Comparison of ENCODE assay signal across 23 cellular contexts in genomic region chr20:6691541-6691940, GRCh38.
DNase-seq lines count a peak whose midpoint lies in the region; ATAC-seq, FAIRE-seq and TF ChIP-seq lines count a peak whose summit lies in the region.
"Had no signal": no experiment of that assay in that cellular context is flagged by ENCODE, and none has a peak within 500 bp of the region (broad histone marks: within the 10 kb centered on the region; RNA-seq: fewer than 3 reads in every experiment).

No MANE protein-coding gene starts in this region.

- POLR2A ChIA-PET in HepG2 (lab: Yijun Ruan, JAX) = no interaction called here

- H3K27me3 ChIP-seq in HepG2 (ENCODE audit: control insufficient read depth in 1 of 2, insufficient read depth in 2 of 2, low read length in 2 of 2) = no peaks in the 10 kb centered on the region
- no peaks in the 10 kb centered on the region for H3K27me3 ChIP-seq in right lobe of liver
- H3K27me3 ChIP-seq in esophagus muscularis mucosa = no peaks in the 10 kb centered on the region
- no peaks in the 10 kb centered on the region for H3K27me3 ChIP-seq in mucosa of rectum (ENCODE audit: control insufficient read depth in 2 of 2, insufficient read depth in 2 of 2, low read length in 2 of 2)
- H3K27me3 ChIP-seq in breast epithelium = no peaks in the 10 kb centered on the region
- H3K27me3 ChIP-seq: BLaER1 had no signal

- in situ Hi-C loops in HepG2 (cut with HindIII; ENCODE audit: extremely low pct_ligation_motif_present, low pct_unique_long_range_greater_than_20kb) = no loop called here

- DNase-seq in HepG2 (ENCODE audit: low spot score) (no peak), right lobe of liver (no peak), esophagus muscularis mucosa (ENCODE audit: extremely low spot score) (peak; percentile 64), type B pancreatic cell (ENCODE audit: extremely low spot score, unreplicated experiment) (no peak), NCI-H2081 treated with DMSO at 0.1 percent for 48 hours (lab: John Stamatoyannopoulos, UW) (no peak), breast epithelium (ENCODE audit: low spot score in 2 of 2) (no peak), NCI-H2171 treated with DMSO at 0.1 percent for 48 hours (lab: John Stamatoyannopoulos, UW) (no peak)
- DNase-seq: CD4-positive, alpha-beta memory T cell; DMS 273 treated with DMSO at 0.1 percent for 48 hours; DMS53; DND-41; EL; HCEC 1CT had no signal

- H3K36me3 Mint-ChIP-seq in type B pancreatic cell = no peaks in the 10 kb centered on the region
- H3K36me3 Mint-ChIP-seq: CD14-positive monocyte; CD4-positive, alpha-beta memory T cell; IgD-negative memory B cell had no signal

- TF ChIP-seq EP300 in HepG2 (IDR thresholded peaks at IDR 0.05; ENCODE audit: low read depth in 2 of 2, low read length in 2 of 2) (no peak), HepG2 (CRISPR knock-in tag; IDR thresholded peaks at IDR 0.05; ENCODE audit: borderline replicate concordance) (no peak), esophagus muscularis mucosa (IDR thresholded peaks at IDR 0.05) (no peak)

- CTCF ChIA-PET in HepG2 (lab: Yijun Ruan, JAX; ENCODE audit: low intra/inter-chr PET ratio, low total read pairs) = no interaction called here

- no TSS peak for BruUV-seq in HepG2 (replicated peaks; lab: Mats Ljungman, UMichigan)

- TF ChIP-seq CTCF in HepG2 (CRISPR knock-in tag; IDR thresholded peaks at IDR 0.05) (no peak), right lobe of liver (IDR thresholded peaks at IDR 0.05) (no peak), esophagus muscularis mucosa (IDR thresholded peaks at IDR 0.05) (no peak), type B pancreatic cell (conservative IDR thresholded peaks at IDR 0.05) (no peak), breast epithelium (IDR thresholded peaks at IDR 0.05) (no peak)

- H3K9ac ChIP-seq in HepG2 (ENCODE audit: insufficient read depth, low read depth, low read length) = no peak overlapping the region
- H3K9ac ChIP-seq in mucosa of rectum (ENCODE audit: low read depth in 1 of 2, low read length in 2 of 2) = no peak overlapping the region
- H3K9ac ChIP-seq: BLaER1 had no signal

- H3K4me3 ChIP-seq in HepG2 (replicated peaks in 1 of 3; ENCODE audit: insufficient read depth in 1 of 3, low read depth in 2 of 3, low read length in 3 of 3) = no peak overlapping the region
- no peak overlapping the region for H3K4me3 ChIP-seq in right lobe of liver
- H3K4me3 ChIP-seq in esophagus muscularis mucosa = no peak overlapping the region
- peak overlapping the region; percentile 13 to 17 for H3K4me3 ChIP-seq in mucosa of rectum (ENCODE audit: low read length in 2 of 2)
- H3K4me3 ChIP-seq in breast epithelium = no peak overlapping the region
- H3K4me3 ChIP-seq: A549, BLaER1, GM12878 had no signal

- no peak overlapping the region for H3K27ac ChIP-seq in HepG2 (ENCODE audit: extremely low read length, insufficient read depth, low read length)
- no peak overlapping the region for H3K27ac ChIP-seq in right lobe of liver
- H3K27ac ChIP-seq in esophagus muscularis mucosa (replicated peaks in 1 of 4) = no peak overlapping the region
- H3K27ac ChIP-seq in mucosa of rectum (ENCODE audit: low read depth in 2 of 2, low read length in 2 of 2) = peak overlapping the region; percentile 80 to 81
- no peak overlapping the region for H3K27ac ChIP-seq in breast epithelium
- H3K27ac ChIP-seq: 22Rv1, A549, BLaER1 had no signal

- peaks cover 35% of the 10 kb centered on the region for H3K4me1 ChIP-seq in HepG2 (ENCODE audit: insufficient read depth, low read length)
- no peaks in the 10 kb centered on the region for H3K4me1 ChIP-seq in right lobe of liver
- peaks cover 0 to 8% (median 4%) of the 10 kb centered on the region in 4 donors for H3K4me1 ChIP-seq in esophagus muscularis mucosa
- H3K4me1 ChIP-seq in mucosa of rectum (ENCODE audit: control insufficient read depth in 2 of 2, insufficient read depth in 2 of 2, low read length in 2 of 2) = peaks cover 23 to 25% of the 10 kb centered on the region in 2 donors
- no peaks in the 10 kb centered on the region for H3K4me1 ChIP-seq in breast epithelium
- H3K4me1 ChIP-seq: A549 had no signal

- peak overlapping the region; percentile 81 for H3K27ac Mint-ChIP-seq in type B pancreatic cell
- H3K27ac Mint-ChIP-seq: CD14-positive monocyte, IgD-negative memory B cell had no signal

- H3K36me3 ChIP-seq in HepG2 (replicated peaks in 1 of 2; ENCODE audit: control insufficient read depth in 1 of 2, insufficient read depth in 2 of 2, low read length in 2 of 2) (no peaks in the 10 kb centered on the region), right lobe of liver (no peaks in the 10 kb centered on the region), esophagus muscularis mucosa (no peaks in the 10 kb centered on the region), mucosa of rectum (ENCODE audit: control insufficient read depth in 2 of 2, insufficient read depth in 2 of 2, low read length in 2 of 2) (no peaks in the 10 kb centered on the region), breast epithelium (no peaks in the 10 kb centered on the region)
- H3K36me3 ChIP-seq: BLaER1 had no signal

- no peak for FAIRE-seq in HepG2 (lab: Jason Lieb, UNC)
- FAIRE-seq: A549, GM12878, GM19239, H54, HTR-8/SVneo had no signal

- no peak overlapping the region for H2AFZ ChIP-seq in HepG2 (ENCODE audit: low read length)

- TF ChIP-seq POLR2A in HepG2 (IDR thresholded peaks at IDR 0.05; ENCODE audit: insufficient read depth in 1 of 2, low read depth in 2 of 2, low read length in 2 of 2) = no peak
- no peak for TF ChIP-seq POLR2A in right lobe of liver (IDR thresholded peaks at IDR 0.05)
- TF ChIP-seq POLR2A in esophagus muscularis mucosa (IDR thresholded peaks at IDR 0.05; ENCODE audit: low read depth) = no peak
- TF ChIP-seq POLR2A in breast epithelium (IDR thresholded peaks at IDR 0.05) = no peak

- WGBS in HepG2 (ENCODE audit: low lambda C conversion rate) = 35% methylated on average over 3 of the region's 3 CpGs
- WGBS in right lobe of liver (ENCODE audit: insufficient coverage, low coverage, low lambda C conversion rate, missing lambda C conversion rate) = 100% methylated on average over 2 of the region's 3 CpGs
- 92% methylated on average over 3 of the region's 3 CpGs for WGBS in esophagus muscularis mucosa

- peaks cover 36% of the 10 kb centered on the region for H3K4me1 Mint-ChIP-seq in type B pancreatic cell (ENCODE audit: unreplicated experiment)
- H3K4me1 Mint-ChIP-seq: CD4-positive, alpha-beta memory T cell; IgD-negative memory B cell had no signal

- H3K27me3 Mint-ChIP-seq in type B pancreatic cell = no peaks in the 10 kb centered on the region
- H3K27me3 Mint-ChIP-seq: CD4-positive, alpha-beta memory T cell; IgD-negative memory B cell had no signal

- H3K4me3 Mint-ChIP-seq in type B pancreatic cell = no peak overlapping the region
- H3K4me3 Mint-ChIP-seq: CD14-positive monocyte; CD4-positive, alpha-beta memory T cell; IgD-negative memory B cell had no signal

- no peaks in the 10 kb centered on the region for H3K79me2 ChIP-seq in HepG2 (ENCODE audit: insufficient read depth, low read length)

- H3K4me2 ChIP-seq in HepG2 (ENCODE audit: low read depth, low read length) = peak overlapping the region; percentile 37; the same call in 1 of the 2 replicates
- H3K4me2 ChIP-seq: A549 had no signal

- H4K20me1 ChIP-seq in HepG2 (ENCODE audit: insufficient read depth, low read length) = no peaks in the 10 kb centered on the region
- H4K20me1 ChIP-seq: BLaER1 had no signal

- peak; percentile 11; the same call in 2 of the 3 replicates for ATAC-seq in HepG2
- ATAC-seq in right lobe of liver = no peak
- ATAC-seq: A549, GM12878 had no signal

- H3K9me3 Mint-ChIP-seq in type B pancreatic cell = no peaks in the 10 kb centered on the region

- intact Hi-C loops in HepG2 (cut with micrococcal nuclease; ENCODE audit: unreplicated experiment) = no loop called here
- intact Hi-C loops in right lobe of liver (cut with DNase I) = no loop called here
- intact Hi-C loops in esophagus muscularis mucosa (cut with DNase I) = no loop called here
- intact Hi-C loops in breast epithelium (cut with DNase I; ENCODE audit: low total_unique reads) = no loop called here

- H3K9me3 ChIP-seq in HepG2 (ENCODE audit: low read length) (no peaks in the 10 kb centered on the region), right lobe of liver (no peaks in the 10 kb centered on the region), esophagus muscularis mucosa (no peaks in the 10 kb centered on the region), mucosa of rectum (ENCODE audit: control insufficient read depth in 2 of 2, low read length in 2 of 2) (no peaks in the 10 kb centered on the region), breast epithelium (no peaks in the 10 kb centered on the region)
- H3K9me3 ChIP-seq: A549 had no signal

- TF ChIP-seq RAD21 in HepG2 (CRISPR knock-in tag; IDR thresholded peaks at IDR 0.05) = no peak

TF ChIP-seq in HepG2, 621 proteins besides CTCF, POLR2A, EP300 and RAD21:
- TF ChIP-seq MXD4 (CRISPR knock-in tag; IDR thresholded peaks at IDR 0.05) = no peak
- 0 out of 2 replicates have a peak, but pooled peaks have one; percentile 34 for TF ChIP-seq KLF12 (CRISPR knock-in tag; IDR thresholded peaks at IDR 0.05; ENCODE audit: borderline replicate concordance)
- TF ChIP-seq HNF4A (CRISPR knock-in tag; IDR thresholded peaks at IDR 0.05) = peak; percentile 65
- peak; percentile 7 for TF ChIP-seq TEAD3 (CRISPR knock-in tag; optimal IDR thresholded peaks at IDR 0.05; ENCODE audit: borderline replicate concordance)

Comparison
In these comparisons a context has a peak if more than half of its experiments do, and no peak if none do; other contexts are left out.
1. H3K27ac ChIP-seq: peak in mucosa of rectum (2 of 2); none in HepG2 (single experiment), right lobe of liver (0 of 3), esophagus muscularis mucosa (0 of 4) and breast epithelium (0 of 2).
2. H3K4me3 ChIP-seq: peak in mucosa of rectum (2 of 2); none in HepG2 (0 of 3), right lobe of liver (0 of 3), esophagus muscularis mucosa (0 of 4) and breast epithelium (0 of 3).